Comparison of ENCODE assay signal across 1 cellular context in genomic region chr11:108624196-108624925, GRCh38.
TF ChIP-seq lines count a peak whose summit lies in the region.

No MANE protein-coding gene starts in this region.

TF ChIP-seq in HepG2, 621 proteins besides CTCF, POLR2A, EP300 and RAD21:
- TF ChIP-seq CREB1 (IDR thresholded peaks at IDR 0.05) (peak; percentile 38), CREB1 (CRISPR knock-in tag; IDR thresholded peaks at IDR 0.05) (no peak), GLI4 (CRISPR knock-in tag; IDR thresholded peaks at IDR 0.05; ENCODE audit: borderline replicate concordance) (no peak), CCAR2 (optimal IDR thresholded peaks at IDR 0.05; ENCODE audit: low read depth, low read length) (no peak)
